5 cellular contexts compared by ENCODE assay signal in the genomic region with DNA sequence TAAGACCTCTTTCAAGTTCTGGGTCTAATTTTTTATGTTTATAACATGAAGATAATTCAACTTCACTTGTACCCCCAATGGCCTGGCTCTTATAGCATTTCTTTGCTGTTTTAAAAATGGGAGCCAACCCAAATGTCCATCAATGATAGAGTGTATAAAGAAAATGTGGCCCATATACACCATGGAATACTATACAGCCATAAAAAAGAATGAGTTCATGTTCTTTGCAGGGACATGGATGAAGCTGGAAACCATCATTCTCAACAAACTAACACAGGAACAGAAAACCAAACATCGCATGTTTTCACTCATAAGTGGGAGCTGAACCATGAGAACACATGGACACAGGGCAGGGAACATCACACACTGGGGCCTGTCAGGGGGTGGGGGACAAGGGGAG. TPM values are rescaled to one million over a fixed set of nuclear protein-coding genes. Genes with fewer than 3 reads are reported as not detected.
A peak's percentile ranks its signal among the peaks of the same experiment; 100 is the strongest.
DNase-seq lines count a peak whose midpoint lies in the region; ATAC-seq, FAIRE-seq and TF ChIP-seq lines count a peak whose summit lies in the region.
"Not testable (repeated sequence)": the region's sequence is repeated elsewhere in the genome, so short reads cannot be mapped to it uniquely, and the experiment has no call there.

No MANE protein-coding gene starts in this region.

- CTCF ChIA-PET in activated CD4-positive, alpha-beta memory T cell treated with anti-CD3 and anti-CD28 coated beads, Interleukin-2, amount 10 ng/mL, durations not matched to agents 7 days and 5 days (lab: Charles Lee), result interaction anchor here (0.6 to 2.1 kb wide), 8 partner anchors 8 to 428 kb away, joined by 3 to 9 read pairs (median 3); a partner anchor contains a TSS
- CTCF ChIA-PET in GM12878 (lab: Yijun Ruan, JAX), result interaction anchor here (1.1 to 50.9 kb wide), 7 partner anchors 8 to 432 kb away, joined by 3 to 939 read pairs (median 5); a partner anchor contains a TSS

- FAIRE-seq in GM12878 (lab: Jason Lieb, UNC), result not testable (repeated sequence)

- not testable (repeated sequence) for H4K20me1 ChIP-seq in KMS-11 (ENCODE audit: insufficient read depth); GM12878 (ENCODE audit: control insufficient read depth, insufficient read depth)

- not testable (repeated sequence) for H3K36me3 Mint-ChIP-seq in activated CD4-positive, alpha-beta memory T cell treated with anti-CD3 and anti-CD28 coated beads, Interleukin-2, amount 10 ng/mL, durations not matched to agents 7 days and 5 days (ENCODE audit: low read depth); effector memory CD8-positive, alpha-beta T cell (ENCODE audit: insufficient read depth)

- BruUV-seq in GM12878 (replicated peaks; lab: Mats Ljungman, UMichigan), result not testable (repeated sequence)

- not testable (repeated sequence) for TF ChIP-seq CTCF in KMS-11 (conservative IDR thresholded peaks at IDR 0.05; ENCODE audit: low read depth, low read length); GM12878 (IDR thresholded peaks at IDR 0.05 in 2 of 3, conservative IDR thresholded peaks at IDR 0.05 in 1 of 3; ENCODE audit: control insufficient read depth in 2 of 3, extremely low read depth in 1 of 3, insufficient read depth in 1 of 3, low read depth in 3 of 3, low read length in 3 of 3); right atrium auricular region (IDR thresholded peaks at IDR 0.05)

- peak overlapping the region; percentile 92 for H3K27ac ChIP-seq in KMS-11
- not testable (repeated sequence) for H3K27ac ChIP-seq in GM12878 (ENCODE audit: control insufficient read depth, insufficient read depth)
- H3K27ac ChIP-seq in right atrium auricular region, result peak overlapping the region; percentile 61 to 71

- POLR2A ChIA-PET in activated CD4-positive, alpha-beta memory T cell treated with anti-CD3 and anti-CD28 coated beads, Interleukin-2, amount 10 ng/mL, durations not matched to agents 7 days and 5 days (lab: Charles Lee), result interaction anchor here (0.7 to 11.5 kb wide), 5 partner anchors 8 to 57 kb away, joined by 5 to 83 read pairs (median 12); a partner anchor contains a TSS
- POLR2A ChIA-PET in GM12878 (lab: Charles Lee), result interaction anchor here (0.7 to 4.9 kb wide), 7 partner anchors 8 to 427 kb away, joined by 3 to 84 read pairs (median 3); no protein-coding TSS in a partner anchor

- RAD21 ChIA-PET in GM12878 (lab: Charles Lee; ENCODE audit: unreplicated experiment), result interaction anchor here (1.0 to 8.8 kb wide), 8 partner anchors 11 to 459 kb away, joined by 3 to 119 read pairs (median 4); no protein-coding TSS in a partner anchor

- H3K4me1 Mint-ChIP-seq in activated CD4-positive, alpha-beta memory T cell treated with anti-CD3 and anti-CD28 coated beads, Interleukin-2, amount 10 ng/mL, durations not matched to agents 7 days and 5 days, result peaks cover 73% of the 10 kb centered on the region
- H3K4me1 Mint-ChIP-seq in effector memory CD8-positive, alpha-beta T cell (ENCODE audit: low read depth in 2 of 2), result peaks cover 14 to 17% of the 10 kb centered on the region in 2 donors

- peak overlapping the region; percentile 85 for H3K4me2 ChIP-seq in KMS-11
- not testable (repeated sequence) for H3K4me2 ChIP-seq in GM12878 (ENCODE audit: control insufficient read depth, insufficient read depth)

- H3K4me3 Mint-ChIP-seq in activated CD4-positive, alpha-beta memory T cell treated with anti-CD3 and anti-CD28 coated beads, Interleukin-2, amount 10 ng/mL, durations not matched to agents 7 days and 5 days; effector memory CD8-positive, alpha-beta T cell: not testable (repeated sequence)

- H2AFZ ChIP-seq in KMS-11 (ENCODE audit: low read depth); GM12878 (ENCODE audit: control insufficient read depth, low read depth, low read length): not testable (repeated sequence)

- intact Hi-C loops in GM12878 (cut with micrococcal nuclease; ENCODE audit: unreplicated experiment), result not testable (repeated sequence)

- H3K4me1 ChIP-seq in KMS-11 (ENCODE audit: low read depth, poor library complexity, severe bottlenecking), result peaks cover 100% of the 10 kb centered on the region
- H3K4me1 ChIP-seq in GM12878 (ENCODE audit: control insufficient read depth, insufficient read depth, low read length), result peaks cover 42% of the 10 kb centered on the region
- peaks cover 0 to 39% of the 10 kb centered on the region in 2 donors for H3K4me1 ChIP-seq in right atrium auricular region

- SMC1A ChIA-PET in GM12878 (lab: Charles Lee; ENCODE audit: uncharacterized antibody, unreplicated experiment), result interaction anchor here (1.4 to 15.3 kb wide), 6 partner anchors 13 to 54 kb away, joined by 4 to 234 read pairs (median 20); no protein-coding TSS in a partner anchor

- H3K79me2 ChIP-seq in KMS-11 (ENCODE audit: insufficient read depth, low read depth); GM12878 (ENCODE audit: control insufficient read depth, insufficient read depth, low read length): not testable (repeated sequence)

- H3K9me3 Mint-ChIP-seq in activated CD4-positive, alpha-beta memory T cell treated with anti-CD3 and anti-CD28 coated beads, Interleukin-2, amount 10 ng/mL, durations not matched to agents 7 days and 5 days; effector memory CD8-positive, alpha-beta T cell: not testable (repeated sequence)

- not testable (repeated sequence) for H3K27me3 Mint-ChIP-seq in activated CD4-positive, alpha-beta memory T cell treated with anti-CD3 and anti-CD28 coated beads, Interleukin-2, amount 10 ng/mL, durations not matched to agents 7 days and 5 days; effector memory CD8-positive, alpha-beta T cell

- H3K36me3 ChIP-seq in KMS-11 (ENCODE audit: insufficient read depth); GM12878 (ENCODE audit: control insufficient read depth in 2 of 2, insufficient read depth in 2 of 2, low read length in 1 of 2); right atrium auricular region: not testable (repeated sequence)

- not testable (repeated sequence) for H3K4me3 ChIP-seq in KMS-11 (IDR thresholded peaks at IDR 0.05; ENCODE audit: insufficient read depth, low read depth, low read length); GM12878; right atrium auricular region

- peak overlapping the region; percentile 57 for H3K27ac Mint-ChIP-seq in activated CD4-positive, alpha-beta memory T cell treated with anti-CD3 and anti-CD28 coated beads, Interleukin-2, amount 10 ng/mL, durations not matched to agents 7 days and 5 days
- peak overlapping the region; percentile 69 to 71 for H3K27ac Mint-ChIP-seq in effector memory CD8-positive, alpha-beta T cell

- not testable (repeated sequence) for TF ChIP-seq POLR2A in GM12878 (IDR thresholded peaks at IDR 0.05; ENCODE audit: low read depth, low read length)

- H3K9ac ChIP-seq in KMS-11; GM12878 (ENCODE audit: control insufficient read depth, insufficient read depth, low read length): not testable (repeated sequence)

- WGBS in GM12878 (ENCODE audit: insufficient coverage, insufficient replicate concordance, low lambda C conversion rate, missing lambda C conversion rate), result 100% methylated on average over 1 of the region's 1 CpG

- TF ChIP-seq EP300 in GM12878 (IDR thresholded peaks at IDR 0.05; ENCODE audit: borderline replicate concordance in 1 of 2, control insufficient read depth in 1 of 2, low read depth in 2 of 2, low read length in 2 of 2), result not testable (repeated sequence)

- in situ Hi-C loops in GM12878 (cut with MboI), result not testable (repeated sequence)

- H3K27me3 ChIP-seq in KMS-11 (ENCODE audit: insufficient read depth, low read depth); GM12878 (replicated peaks in 1 of 2; ENCODE audit: control insufficient read depth in 2 of 2, insufficient read depth in 2 of 2, low read length in 1 of 2); right atrium auricular region: not testable (repeated sequence)

- DNase-seq in activated CD4-positive, alpha-beta memory T cell treated with anti-CD3 and anti-CD28 coated beads, Interleukin-2, amount 10 ng/mL, durations not matched to agents 7 days and 5 days; GM12878 (ENCODE audit: low read depth, low spot score); effector memory CD8-positive, alpha-beta T cell; right atrium auricular region (ENCODE audit: low spot score): not testable (repeated sequence)

- not testable (repeated sequence) for TF ChIP-seq RAD21 in GM12878 (IDR thresholded peaks at IDR 0.05; ENCODE audit: insufficient read depth, low read depth, low read length)

- H3K9me3 ChIP-seq in GM12878 (replicated peaks; ENCODE audit: control insufficient read depth, insufficient read depth, low read length); right atrium auricular region: not testable (repeated sequence)

- not testable (repeated sequence) for ATAC-seq in GM12878; effector memory CD8-positive, alpha-beta T cell (replicated peaks)

TF ChIP-seq in GM12878, 131 proteins besides CTCF, POLR2A, EP300 and RAD21:
- peak; percentile 38; the same call in 1 of the 2 replicates for TF ChIP-seq ZNF217 (IDR thresholded peaks at IDR 0.05)

RNA-seq across cellular contexts. Expression of a gene that starts 57.4 kb away (rescaled TPM):
- total RNA-seq in activated CD4-positive, alpha-beta memory T cell treated with anti-CD3 and anti-CD28 coated beads, Interleukin-2, amount 10 ng/mL, durations not matched to agents 7 days and 5 days, result 100 to 1,000 TPM; 223 to 249 TPM
- 786 and 840 TPM in 2 replicates for total RNA-seq in GM12878 (2013; cell fraction: nucleolus; rRNA removed)
- total RNA-seq in GM12878 (2014; rRNA removed) (173 and 180 TPM in 2 replicates), GM12878 (2014; rRNA removed; fragmentation: Illumina TruSeq; extraction: Trizol) (125 and 134 TPM in 2 replicates), GM12878 (2021) (105 and 107 TPM in 2 replicates), right atrium auricular region (10 to 100 TPM; 43.8 to 44.3 TPM)
- polyA plus RNA-seq in GM12878 (2011; ENCODE audit: low read depth), result 92.3 TPM
- polyA plus RNA-seq in GM12878 (2011; rRNA removed) (174 and 236 TPM in 2 replicates), GM12878 (2014; fragmentation: Illumina TruSeq; extraction: Trizol) (119 and 153 TPM in 2 replicates), GM12878 (2014; fragmentation: Nextera tagmentation; extraction: Ambion mirVana) (10 to 100 TPM; 22.2 to 39.8 TPM), GM12878 (2014; rRNA removed) (127 and 135 TPM in 2 replicates), GM12878 (2016; fragmentation: Nextera tagmentation; extraction: Ambion mirVana) (100 to 1,000 TPM in 1 of 2 experiments, 10 to 100 TPM in 1; 85.1 to 111 TPM)
- 54.9 and 72.4 TPM in 2 replicates for polyA plus RNA-seq in GM12878 (2011; cell fraction: cytosol; rRNA removed)
- 732 and 1,003 TPM in 2 replicates for polyA plus RNA-seq in GM12878 (2011; cell fraction: nucleus; rRNA removed)
- polyA plus RNA-seq in GM12878 (2012), result 101 and 129 TPM in 2 replicates
- polyA minus RNA-seq in GM12878 (2011; rRNA and poly(A)+ RNA removed), result 159 and 190 TPM in 2 replicates
- 50.1 and 54.2 TPM in 2 replicates for polyA minus RNA-seq in GM12878 (2011; cell fraction: cytosol; rRNA and poly(A)+ RNA removed)
- 1,045 and 1,316 TPM in 2 replicates for polyA minus RNA-seq in GM12878 (2011; cell fraction: nucleus; rRNA and poly(A)+ RNA removed)
